Comparison of ENCODE assay signal across 32 cellular contexts in the genomic region with DNA sequence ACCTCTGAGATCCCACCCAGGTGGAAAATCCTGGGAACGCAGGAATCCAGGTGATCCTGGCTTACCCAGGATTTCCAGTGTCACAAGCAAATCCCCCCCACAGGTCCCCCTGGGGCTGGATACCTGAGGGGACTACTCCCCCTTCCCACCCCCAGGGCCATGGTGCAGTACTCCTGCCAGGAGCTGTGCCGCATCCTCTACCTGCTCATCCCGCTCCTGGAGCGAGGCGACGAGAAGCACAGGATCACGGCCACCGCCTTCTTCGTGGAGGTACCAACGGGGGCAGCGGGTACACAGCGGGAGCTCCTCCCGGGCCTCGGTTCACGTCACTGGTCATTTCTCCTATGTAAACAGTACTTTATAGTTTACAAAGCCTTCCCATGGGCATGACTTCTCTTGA. TPM values are rescaled to one million over a fixed set of nuclear protein-coding genes. Genes with fewer than 3 reads are reported as not detected.
"Had no signal": no experiment of that assay in that cellular context is flagged by ENCODE, and none has a peak within 500 bp of the region (broad histone marks: within the 10 kb centered on the region; RNA-seq: fewer than 3 reads in every experiment).

No MANE protein-coding gene starts in this region.

- H3K4me1 ChIP-seq: adrenal gland, body of pancreas, colonic mucosa had no signal

- H3K4me3 Mint-ChIP-seq: activated B cell treated with CpG ODN at 0.5 μM for 24 hours; activated CD8-positive, alpha-beta T cell treated with anti-CD3 and anti-CD28 coated beads for 36 hours; activated naive CD4-positive, alpha-beta T cell treated with anti-CD3 and anti-CD28 coated beads for 36 hours; activated naive CD4-positive, alpha-beta T cell treated with anti-CD3 and anti-CD28 coated beads, Interleukin-2, amount 50 U/mL, for 24 hours; activated naive CD8-positive, alpha-beta T cell treated with anti-CD3 and anti-CD28 coated beads for 36 hours; activated naive CD8-positive, alpha-beta T cell treated with anti-CD3 and anti-CD28 coated beads, Interleukin-2, amount 50 U/mL, for 24 hours; activated T-helper 1 cell treated with anti-CD3 and anti-CD28 coated beads, Interleukin-12 subunit alpha, Interleukin-12 subunit beta, Interleukin-2, Interleukin-4 antibody, amounts not matched to agents 30 ng/mL and 10 ng/mL and 1 ng/mL, durations not matched to agents 14 hours and 24 hours and 36 hours; dendritic cell treated with granulocyte-macrophage colony-stimulating factor and Interleukin-4, amounts not matched to agents 40 ng/mL and 50 ng/mL, for 4 days; endodermal cell; T-helper 17 cell; T-helper 2 cell treated with Interferon-gamma antibody and Interleukin-4, amounts not matched to agents 5 μg/mL and 100 μg/mL, for 36 hours had no signal

- ATAC-seq: activated CD8-positive, alpha-beta T cell treated with anti-CD3 and anti-CD28 coated beads for 36 hours; activated naive CD8-positive, alpha-beta T cell treated with anti-CD3 and anti-CD28 coated beads, Interleukin-2, amount 50 U/mL, for 24 hours; body of pancreas; esophagus mucosa; T-helper 17 cell had no signal

- H3K27me3 Mint-ChIP-seq: activated naive CD4-positive, alpha-beta T cell treated with anti-CD3 and anti-CD28 coated beads, Interleukin-2, amount 50 U/mL, for 24 hours; activated naive CD8-positive, alpha-beta T cell treated with anti-CD3 and anti-CD28 coated beads for 36 hours; dendritic cell treated with granulocyte-macrophage colony-stimulating factor and Interleukin-4, amounts not matched to agents 40 ng/mL and 50 ng/mL, for 4 days had no signal

- H3K36me3 ChIP-seq: adrenal gland, colonic mucosa, WERI-Rb-1 had no signal

- H3K9me3 ChIP-seq: adrenal gland, body of pancreas, colonic mucosa had no signal

- H3K4me1 Mint-ChIP-seq: activated B cell treated with CpG ODN at 0.5 μM for 24 hours; activated naive CD4-positive, alpha-beta T cell treated with anti-CD3 and anti-CD28 coated beads, Interleukin-2, amount 50 U/mL, for 24 hours; endodermal cell had no signal

- H3K27ac ChIP-seq: adrenal gland, body of pancreas, colonic mucosa, dorsolateral prefrontal cortex, WERI-Rb-1 had no signal

- DNase-seq: activated B cell treated with CpG ODN at 0.5 μM for 24 hours; activated CD4-positive, alpha-beta T cell treated with anti-CD3 and anti-CD28 coated beads for 48 hours; activated CD4-positive, alpha-beta T cell treated with anti-CD3 and anti-CD28 coated beads, Interleukin-2, amount 50 U/mL, for 1 hour; activated CD4-positive, alpha-beta T cell treated with anti-CD3 and anti-CD28 coated beads, Interleukin-2, amount 50 U/mL, for 48 hours; activated CD8-positive, alpha-beta memory T cell treated with anti-CD3 and anti-CD28 coated beads for 24 hours; activated CD8-positive, alpha-beta T cell treated with anti-CD3 and anti-CD28 coated beads for 36 hours; activated effector memory CD4-positive, alpha-beta T cell treated with anti-CD3 and anti-CD28 coated beads, Interleukin-2, amount 50 U/mL, for 16 hours; activated naive CD4-positive, alpha-beta T cell treated with anti-CD3 and anti-CD28 coated beads for 36 hours; activated naive CD8-positive, alpha-beta T cell treated with anti-CD3 and anti-CD28 coated beads for 36 hours; activated naive CD8-positive, alpha-beta T cell treated with anti-CD3 and anti-CD28 coated beads, Interleukin-2, amount 50 U/mL, for 24 hours; activated T-cell treated with anti-CD3 and anti-CD28 coated beads, Interleukin-2, amount 50 U/mL, for 1 hour; activated T-cell treated with anti-CD3 and anti-CD28 coated beads, Interleukin-2, amount 50 U/mL, for 48 hours; adrenal gland; amygdala; aorta; body of pancreas; caudate nucleus; colonic mucosa; dorsolateral prefrontal cortex; effector memory CD4-positive, alpha-beta T cell; endodermal cell; head of caudate nucleus; T-helper 17 cell; T1000; WERI-Rb-1 had no signal

- H3K9me3 Mint-ChIP-seq: activated B cell treated with CpG ODN at 0.5 μM for 24 hours; activated CD8-positive, alpha-beta T cell treated with anti-CD3 and anti-CD28 coated beads for 36 hours; activated naive CD4-positive, alpha-beta T cell treated with anti-CD3 and anti-CD28 coated beads for 36 hours; activated naive CD4-positive, alpha-beta T cell treated with anti-CD3 and anti-CD28 coated beads, Interleukin-2, amount 50 U/mL, for 24 hours; activated naive CD8-positive, alpha-beta T cell treated with anti-CD3 and anti-CD28 coated beads for 36 hours; activated naive CD8-positive, alpha-beta T cell treated with anti-CD3 and anti-CD28 coated beads, Interleukin-2, amount 50 U/mL, for 24 hours; activated T-helper 1 cell treated with anti-CD3 and anti-CD28 coated beads, Interleukin-12 subunit alpha, Interleukin-12 subunit beta, Interleukin-2, Interleukin-4 antibody, amounts not matched to agents 30 ng/mL and 10 ng/mL and 1 ng/mL, durations not matched to agents 14 hours and 24 hours and 36 hours; activated T-helper 2 cell treated with anti-CD3 and anti-CD28 coated beads, Interferon-gamma antibody, Interleukin-2, Interleukin-4, amounts not matched to agents 10 μg/mL and 5 μg/mL and 100 μg/mL, durations not matched to agents 14 hours and 24 hours and 36 hours; dendritic cell treated with granulocyte-macrophage colony-stimulating factor and Interleukin-4, amounts not matched to agents 40 ng/mL and 50 ng/mL, for 4 days; endodermal cell; T-helper 2 cell treated with Interferon-gamma antibody and Interleukin-4, amounts not matched to agents 5 μg/mL and 100 μg/mL, for 36 hours had no signal

- H3K36me3 Mint-ChIP-seq: activated naive CD4-positive, alpha-beta T cell treated with anti-CD3 and anti-CD28 coated beads, Interleukin-2, amount 50 U/mL, for 24 hours; activated naive CD8-positive, alpha-beta T cell treated with anti-CD3 and anti-CD28 coated beads for 36 hours had no signal

- H3K27ac Mint-ChIP-seq: activated B cell treated with CpG ODN at 0.5 μM for 24 hours; activated CD8-positive, alpha-beta T cell treated with anti-CD3 and anti-CD28 coated beads for 36 hours; activated naive CD4-positive, alpha-beta T cell treated with anti-CD3 and anti-CD28 coated beads for 36 hours; activated naive CD4-positive, alpha-beta T cell treated with anti-CD3 and anti-CD28 coated beads, Interleukin-2, amount 50 U/mL, for 24 hours; activated naive CD8-positive, alpha-beta T cell treated with anti-CD3 and anti-CD28 coated beads for 36 hours; activated naive CD8-positive, alpha-beta T cell treated with anti-CD3 and anti-CD28 coated beads, Interleukin-2, amount 50 U/mL, for 24 hours; activated T-helper 1 cell treated with anti-CD3 and anti-CD28 coated beads, Interleukin-12 subunit alpha, Interleukin-12 subunit beta, Interleukin-2, Interleukin-4 antibody, amounts not matched to agents 30 ng/mL and 10 ng/mL and 1 ng/mL, durations not matched to agents 14 hours and 24 hours and 36 hours; activated T-helper 2 cell treated with anti-CD3 and anti-CD28 coated beads, Interferon-gamma antibody, Interleukin-2, Interleukin-4, amounts not matched to agents 10 μg/mL and 5 μg/mL and 100 μg/mL, durations not matched to agents 14 hours and 24 hours and 36 hours; dendritic cell treated with granulocyte-macrophage colony-stimulating factor and Interleukin-4, amounts not matched to agents 40 ng/mL and 50 ng/mL, for 4 days; T-helper 17 cell; T-helper 2 cell treated with Interferon-gamma antibody and Interleukin-4, amounts not matched to agents 5 μg/mL and 100 μg/mL, for 36 hours had no signal

- H3K4me3 ChIP-seq: adrenal gland, body of pancreas, colonic mucosa, dorsolateral prefrontal cortex had no signal

- H3K27me3 ChIP-seq: adrenal gland, body of pancreas, colonic mucosa, dorsolateral prefrontal cortex had no signal

RNA-seq across cellular contexts. Expression of a gene that starts 53.6 kb away (rescaled TPM):
- total RNA-seq: activated B cell treated with CpG ODN at 0.5 μM for 24 hours; activated T-helper 1 cell treated with anti-CD3 and anti-CD28 coated beads, Interleukin-12 subunit alpha, Interleukin-12 subunit beta, Interleukin-2, Interleukin-4 antibody, amounts not matched to agents 30 ng/mL and 10 ng/mL and 1 ng/mL, durations not matched to agents 14 hours and 24 hours and 36 hours; epithelial cell of proximal tubule had no signal
